Comparison of ENCODE assay signal across 9 cellular contexts in the genomic region with DNA sequence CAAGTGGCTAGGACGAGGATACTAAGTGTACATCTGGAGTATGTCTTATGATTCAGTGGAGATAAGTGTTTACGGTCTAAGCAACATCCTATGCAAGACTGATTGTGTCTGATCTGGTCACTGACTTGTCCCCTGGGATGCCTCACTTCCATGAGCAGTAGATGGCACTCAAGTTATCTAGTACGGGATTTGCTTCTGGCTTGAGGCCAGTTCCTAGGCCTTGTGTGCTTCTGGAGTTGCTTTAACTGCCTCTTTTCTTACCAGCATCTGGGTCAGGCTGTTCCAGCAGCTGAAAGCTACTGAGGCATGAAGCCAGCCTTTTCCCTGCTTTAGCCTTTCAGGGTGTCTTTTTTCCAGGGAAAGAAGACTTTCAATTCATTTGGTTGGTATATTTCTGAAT. TPM values are rescaled to one million over a fixed set of nuclear protein-coding genes. Genes with fewer than 3 reads are reported as not detected.
DNase-seq lines count a peak whose midpoint lies in the region; ATAC-seq, FAIRE-seq and TF ChIP-seq lines count a peak whose summit lies in the region.
"Had no signal": no experiment of that assay in that cellular context is flagged by ENCODE, and none has a peak within 500 bp of the region (broad histone marks: within the 10 kb centered on the region; RNA-seq: fewer than 3 reads in every experiment).

No MANE protein-coding gene starts in this region.

- TF ChIP-seq EP300 in A549 (IDR thresholded peaks at IDR 0.05): no peak

- H3K4me1 ChIP-seq in A549 (no peaks in the 10 kb centered on the region), kidney (ENCODE audit: control insufficient read depth in 1 of 2, insufficient read depth in 1 of 2, low read depth in 1 of 2, low read length in 2 of 2) (peaks cover 0 to 3% of the 10 kb centered on the region in 2 donors)
- H3K4me1 ChIP-seq: Caco-2 had no signal

- ATAC-seq in A549 (peak; percentile 81 to 87), HG03108 (IDR thresholded peaks at IDR 0.05; ENCODE audit: unreplicated experiment) (no peak), GM18907 (IDR thresholded peaks at IDR 0.05; ENCODE audit: unreplicated experiment) (no peak)

- no peaks in the 10 kb centered on the region for H3K27me3 ChIP-seq in WERI-Rb-1 (ENCODE audit: insufficient read depth, low read depth, severe bottlenecking)

- POLR2A ChIA-PET in A549 (lab: Yijun Ruan, JAX): no interaction called here

- FAIRE-seq in A549 (lab: Jason Lieb, UNC) (peak; percentile 93), kidney (lab: Jason Lieb, UNC) (no peak)

- H3K27ac ChIP-seq in A549 (no peak overlapping the region), WERI-Rb-1 (peak overlapping the region; percentile 94), kidney (ENCODE audit: low read depth in 2 of 2, low read length in 2 of 2) (no peak overlapping the region)

- H3K9ac ChIP-seq in kidney (ENCODE audit: low read length in 2 of 2): no peak overlapping the region

- peak; percentile 79 to 80 for TF ChIP-seq RAD21 in A549 (conservative IDR thresholded peaks at IDR 0.05 in 1 of 2, IDR thresholded peaks at IDR 0.05 in 1 of 2)

- peak; percentile 63 to 86 for DNase-seq in A549 (ENCODE audit: low read depth in 1 of 2, low spot score in 1 of 2)
- DNase-seq in HuH-7 (ENCODE audit: low spot score): peak; percentile 44
- DNase-seq in WERI-Rb-1: peak; percentile 82
- peak; percentile 58 for DNase-seq in kidney
- DNase-seq in activated CD4-positive, alpha-beta T cell treated with anti-CD3 and anti-CD28 coated beads for 4 hours: no peak
- DNase-seq in NCI-H446 (lab: John Stamatoyannopoulos, UW): no peak

- WGBS in A549 (ENCODE audit: missing lambda C conversion rate): 50% methylated on average over 3 of the region's 3 CpGs

- peak; percentile 58 for TF ChIP-seq CTCF in A549 (IDR thresholded peaks at IDR 0.05)
- peak; percentile 81 for TF ChIP-seq CTCF in WERI-Rb-1 (IDR thresholded peaks at IDR 0.05; ENCODE audit: low read depth, low read length)
- TF ChIP-seq CTCF in kidney (IDR thresholded peaks at IDR 0.05; ENCODE audit: borderline replicate concordance, extremely low read depth, insufficient read depth): peak; percentile 32

- H3K4me2 ChIP-seq in A549: no peak overlapping the region

- TF ChIP-seq POLR2A in A549 (IDR thresholded peaks at IDR 0.05; ENCODE audit: low read length): no peak

- H3K9me3 ChIP-seq in A549 (no peaks in the 10 kb centered on the region), WERI-Rb-1 (ENCODE audit: severe bottlenecking) (no peaks in the 10 kb centered on the region), kidney (ENCODE audit: control insufficient read depth in 1 of 2, low read length in 2 of 2) (no peaks in the 10 kb centered on the region)
- H3K9me3 ChIP-seq: Caco-2 had no signal

- H3K4me3 ChIP-seq in A549: no peak overlapping the region
- no peak overlapping the region for H3K4me3 ChIP-seq in WERI-Rb-1 (ENCODE audit: low read depth, low read length)
- no peak overlapping the region for H3K4me3 ChIP-seq in kidney (ENCODE audit: low read length in 2 of 2)

- intact Hi-C loops in kidney (cut with DNase I): no loop called here

- H3K36me3 ChIP-seq in WERI-Rb-1 (peaks cover 96% of the 10 kb centered on the region), kidney (ENCODE audit: control insufficient read depth in 1 of 2, insufficient read depth in 2 of 2, low read length in 2 of 2) (peaks cover 62 to 82% of the 10 kb centered on the region in 2 donors)

- CTCF ChIA-PET in A549 (lab: Yijun Ruan, JAX): interaction anchor here (1.0 to 31.4 kb wide), 7 partner anchors 9 to 269 kb away, joined by 3 to 335 read pairs (median 4); a partner anchor contains a TSS

TF ChIP-seq in A549, 52 proteins besides CTCF, POLR2A, EP300 and RAD21:
- TF ChIP-seq RCOR1 (IDR thresholded peaks at IDR 0.05; ENCODE audit: low read depth, low read length) (no peak), SMC3 (IDR thresholded peaks at IDR 0.05) (peak; percentile 34; the same call in 1 of the 3 replicates), SREBF2 (IDR thresholded peaks at IDR 0.05) (no peak), RARB (CRISPR knock-in tag; IDR thresholded peaks at IDR 0.05) (no peak)
- TF ChIP-seq, protein P1, sequence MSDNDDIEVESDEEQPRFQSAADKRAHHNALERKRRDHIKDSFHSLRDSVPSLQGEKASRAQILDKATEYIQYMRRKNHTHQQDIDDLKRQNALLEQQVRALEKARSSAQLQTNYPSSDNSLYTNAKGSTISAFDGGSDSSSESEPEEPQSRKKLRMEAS (IDR thresholded peaks at IDR 0.05): no peak
- TF ChIP-seq, protein P2, sequence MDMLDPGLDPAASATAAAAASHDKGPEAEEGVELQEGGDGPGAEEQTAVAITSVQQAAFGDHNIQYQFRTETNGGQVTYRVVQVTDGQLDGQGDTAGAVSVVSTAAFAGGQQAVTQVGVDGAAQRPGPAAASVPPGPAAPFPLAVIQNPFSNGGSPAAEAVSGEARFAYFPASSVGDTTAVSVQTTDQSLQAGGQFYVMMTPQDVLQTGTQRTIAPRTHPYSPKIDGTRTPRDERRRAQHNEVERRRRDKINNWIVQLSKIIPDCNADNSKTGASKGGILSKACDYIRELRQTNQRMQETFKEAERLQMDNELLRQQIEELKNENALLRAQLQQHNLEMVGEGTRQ (IDR thresholded peaks at IDR 0.05): no peak

RNA-seq across cellular contexts. Expression of a gene that starts 23.0 kb away (rescaled TPM):
- polyA plus RNA-seq in A549 (2011; rRNA removed): 51.4 and 61.0 TPM in 2 replicates
- polyA plus RNA-seq in A549 (2012; cell fraction: cytosol; rRNA removed): 31.6 and 35.1 TPM in 2 replicates
- 84.2 and 106 TPM in 2 replicates for polyA plus RNA-seq in A549 (2012; cell fraction: nucleus; rRNA removed)
- polyA plus RNA-seq in A549 (2017; fragmentation: RNase III; extraction: RNeasy Plus Mini Kit Qiagen cat#74134 plus additional on column Dnase treatment): 63.8 to 64.6 TPM (median 64.2 TPM) in 3 replicates
- 108 and 110 TPM in 2 replicates for polyA minus RNA-seq in A549 (2011; rRNA and poly(A)+ RNA removed)
- 61.5 TPM for total RNA-seq in kidney
- polyA plus RNA-seq in kidney (ENCODE audit: insufficient read depth, low read depth, low replicate concordance): 21.4 TPM

RNA-seq across cellular contexts. Expression of a gene that starts 23.3 kb away (rescaled TPM):
- polyA plus RNA-seq in A549 (2011; rRNA removed) (87.9 and 113 TPM in 2 replicates), A549 (2017; fragmentation: RNase III; extraction: RNeasy Plus Mini Kit Qiagen cat#74134 plus additional on column Dnase treatment) (86.0 to 96.4 TPM (median 93.8 TPM) in 3 replicates), kidney (ENCODE audit: insufficient read depth, low read depth, low replicate concordance) (101 TPM)
- polyA plus RNA-seq in A549 (2012; cell fraction: cytosol; rRNA removed): 89.5 and 89.9 TPM in 2 replicates
- polyA plus RNA-seq in A549 (2012; cell fraction: nucleus; rRNA removed): 60.5 and 70.9 TPM in 2 replicates
- 56.7 and 67.0 TPM in 2 replicates for polyA minus RNA-seq in A549 (2011; rRNA and poly(A)+ RNA removed)
- total RNA-seq in kidney: 54.3 TPM

RNA-seq across cellular contexts. Expression of a gene that starts 26.7 kb away (rescaled TPM):
- polyA plus RNA-seq in A549 (2011; rRNA removed): 3.8 and 4.0 TPM in 2 replicates
- polyA plus RNA-seq in A549 (2012; cell fraction: cytosol; rRNA removed): 4.9 and 5.3 TPM in 2 replicates
- polyA plus RNA-seq in A549 (2012; cell fraction: nucleus; rRNA removed): 20.2 and 24.0 TPM in 2 replicates
- polyA plus RNA-seq in A549 (2017; fragmentation: RNase III; extraction: RNeasy Plus Mini Kit Qiagen cat#74134 plus additional on column Dnase treatment): 2.5 to 4.9 TPM (median 4.2 TPM) in 3 replicates
- polyA minus RNA-seq in A549 (2011; rRNA and poly(A)+ RNA removed): 2.0 and 3.1 TPM in 2 replicates
- total RNA-seq in kidney: 3.4 TPM
- 3.5 TPM for polyA plus RNA-seq in kidney (ENCODE audit: insufficient read depth, low read depth, low replicate concordance)

RNA-seq across cellular contexts. Expression of a gene that starts 32.7 kb away (rescaled TPM):
- polyA plus RNA-seq in A549 (2011; rRNA removed) (288 and 328 TPM in 2 replicates), A549 (2017; fragmentation: RNase III; extraction: RNeasy Plus Mini Kit Qiagen cat#74134 plus additional on column Dnase treatment) (207 to 212 TPM (median 211 TPM) in 3 replicates), kidney (ENCODE audit: insufficient read depth, low read depth, low replicate concordance) (128 TPM)
- 306 and 359 TPM in 2 replicates for polyA plus RNA-seq in A549 (2012; cell fraction: cytosol; rRNA removed)
- polyA plus RNA-seq in A549 (2012; cell fraction: nucleus; rRNA removed): 404 and 498 TPM in 2 replicates
- polyA minus RNA-seq in A549 (2011; rRNA and poly(A)+ RNA removed): 241 and 290 TPM in 2 replicates
- 119 TPM for total RNA-seq in kidney

RNA-seq across cellular contexts. Expression of a gene that starts 34.8 kb away (rescaled TPM):
- polyA plus RNA-seq in A549 (2011; rRNA removed) (2,521 and 2,887 TPM in 2 replicates), A549 (2017; fragmentation: RNase III; extraction: RNeasy Plus Mini Kit Qiagen cat#74134 plus additional on column Dnase treatment) (1,026 to 1,151 TPM (median 1,061 TPM) in 3 replicates), kidney (ENCODE audit: insufficient read depth, low read depth, low replicate concordance) (1,159 TPM)
- polyA plus RNA-seq in A549 (2012; cell fraction: cytosol; rRNA removed): 981 and 1,405 TPM in 2 replicates
- polyA plus RNA-seq in A549 (2012; cell fraction: nucleus; rRNA removed): 284 and 498 TPM in 2 replicates
- polyA minus RNA-seq in A549 (2011; rRNA and poly(A)+ RNA removed): 955 and 1,173 TPM in 2 replicates
- 1,188 TPM for total RNA-seq in kidney

Comparison
In these comparisons a context has a peak if more than half of its experiments do, and no peak if none do; other contexts are left out.
1. ATAC-seq: peak in A549 (2 of 2); none in HG03108 (single experiment) and GM18907 (single experiment).
2. DNase-seq: peak in A549 (2 of 2), HuH-7 (single experiment), WERI-Rb-1 (single experiment) and kidney (single experiment); none in activated CD4-positive, alpha-beta T cell treated with anti-CD3 and anti-CD28 coated beads for 4 hours (0 of 2) and NCI-H446 (0 of 2).
3. Peak in every context shown above with its lines, with median percentiles within 50 percentile points of each other: CTCF ChIP-seq.